1 cellular context compared by ENCODE assay signal in the genomic region with DNA sequence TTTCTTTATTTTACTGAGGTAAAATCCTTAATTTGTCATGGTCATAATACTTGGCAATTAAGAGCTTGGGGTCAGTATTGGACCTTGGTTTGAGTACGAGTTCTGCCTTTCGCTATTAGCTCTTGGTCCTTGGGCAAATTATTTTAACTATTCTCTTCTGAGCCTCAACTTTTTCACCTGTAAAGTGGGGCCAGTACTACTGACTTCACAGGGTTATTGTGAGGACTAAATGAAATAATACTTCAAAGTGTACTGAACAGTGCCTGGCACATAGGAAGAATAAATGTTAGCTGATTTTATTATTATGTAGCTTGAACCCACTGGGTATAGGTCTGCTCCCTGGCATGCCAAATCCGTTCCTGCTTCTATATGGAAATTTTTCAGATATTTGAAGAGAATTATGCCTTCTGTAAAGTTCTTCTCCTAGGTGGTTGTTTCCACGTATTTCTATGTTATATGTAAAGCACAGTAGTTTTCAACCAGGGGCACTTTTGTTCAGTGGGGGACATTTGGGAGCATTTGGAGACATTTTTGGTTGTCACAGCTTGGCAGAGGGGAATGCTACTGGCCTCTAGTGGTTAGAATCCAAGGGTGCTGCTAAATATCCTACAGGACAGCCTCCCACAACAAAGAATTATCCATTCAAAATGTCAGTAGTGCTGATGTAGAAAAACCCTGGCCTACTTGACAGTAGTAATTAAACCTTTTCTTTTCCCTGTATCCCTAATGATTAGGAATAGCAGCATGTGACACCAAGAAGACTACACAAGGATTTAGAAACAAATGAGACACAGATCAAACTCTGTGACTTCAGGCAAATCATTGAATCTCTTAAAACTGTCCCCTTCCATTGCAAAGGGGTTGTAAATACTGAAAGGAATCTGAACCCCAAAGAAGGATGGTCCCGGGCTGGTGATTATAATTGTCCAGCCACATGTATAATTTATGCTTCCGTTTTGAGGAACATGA.
A peak's percentile ranks its signal among the peaks of the same experiment; 100 is the strongest.
TF ChIP-seq lines count a peak whose summit lies in the region.

No MANE protein-coding gene starts in this region.

TF ChIP-seq in GM12878, 131 proteins besides CTCF, POLR2A, EP300 and RAD21 (continued from another document and continues in another):
- TF ChIP-seq, protein P1, sequence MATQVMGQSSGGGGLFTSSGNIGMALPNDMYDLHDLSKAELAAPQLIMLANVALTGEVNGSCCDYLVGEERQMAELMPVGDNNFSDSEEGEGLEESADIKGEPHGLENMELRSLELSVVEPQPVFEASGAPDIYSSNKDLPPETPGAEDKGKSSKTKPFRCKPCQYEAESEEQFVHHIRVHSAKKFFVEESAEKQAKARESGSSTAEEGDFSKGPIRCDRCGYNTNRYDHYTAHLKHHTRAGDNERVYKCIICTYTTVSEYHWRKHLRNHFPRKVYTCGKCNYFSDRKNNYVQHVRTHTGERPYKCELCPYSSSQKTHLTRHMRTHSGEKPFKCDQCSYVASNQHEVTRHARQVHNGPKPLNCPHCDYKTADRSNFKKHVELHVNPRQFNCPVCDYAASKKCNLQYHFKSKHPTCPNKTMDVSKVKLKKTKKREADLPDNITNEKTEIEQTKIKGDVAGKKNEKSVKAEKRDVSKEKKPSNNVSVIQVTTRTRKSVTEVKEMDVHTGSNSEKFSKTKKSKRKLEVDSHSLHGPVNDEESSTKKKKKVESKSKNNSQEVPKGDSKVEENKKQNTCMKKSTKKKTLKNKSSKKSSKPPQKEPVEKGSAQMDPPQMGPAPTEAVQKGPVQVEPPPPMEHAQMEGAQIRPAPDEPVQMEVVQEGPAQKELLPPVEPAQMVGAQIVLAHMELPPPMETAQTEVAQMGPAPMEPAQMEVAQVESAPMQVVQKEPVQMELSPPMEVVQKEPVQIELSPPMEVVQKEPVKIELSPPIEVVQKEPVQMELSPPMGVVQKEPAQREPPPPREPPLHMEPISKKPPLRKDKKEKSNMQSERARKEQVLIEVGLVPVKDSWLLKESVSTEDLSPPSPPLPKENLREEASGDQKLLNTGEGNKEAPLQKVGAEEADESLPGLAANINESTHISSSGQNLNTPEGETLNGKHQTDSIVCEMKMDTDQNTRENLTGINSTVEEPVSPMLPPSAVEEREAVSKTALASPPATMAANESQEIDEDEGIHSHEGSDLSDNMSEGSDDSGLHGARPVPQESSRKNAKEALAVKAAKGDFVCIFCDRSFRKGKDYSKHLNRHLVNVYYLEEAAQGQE (IDR thresholded peaks at IDR 0.05; ENCODE audit: low read depth, low read length), result no peak
- TF ChIP-seq, protein P2, sequence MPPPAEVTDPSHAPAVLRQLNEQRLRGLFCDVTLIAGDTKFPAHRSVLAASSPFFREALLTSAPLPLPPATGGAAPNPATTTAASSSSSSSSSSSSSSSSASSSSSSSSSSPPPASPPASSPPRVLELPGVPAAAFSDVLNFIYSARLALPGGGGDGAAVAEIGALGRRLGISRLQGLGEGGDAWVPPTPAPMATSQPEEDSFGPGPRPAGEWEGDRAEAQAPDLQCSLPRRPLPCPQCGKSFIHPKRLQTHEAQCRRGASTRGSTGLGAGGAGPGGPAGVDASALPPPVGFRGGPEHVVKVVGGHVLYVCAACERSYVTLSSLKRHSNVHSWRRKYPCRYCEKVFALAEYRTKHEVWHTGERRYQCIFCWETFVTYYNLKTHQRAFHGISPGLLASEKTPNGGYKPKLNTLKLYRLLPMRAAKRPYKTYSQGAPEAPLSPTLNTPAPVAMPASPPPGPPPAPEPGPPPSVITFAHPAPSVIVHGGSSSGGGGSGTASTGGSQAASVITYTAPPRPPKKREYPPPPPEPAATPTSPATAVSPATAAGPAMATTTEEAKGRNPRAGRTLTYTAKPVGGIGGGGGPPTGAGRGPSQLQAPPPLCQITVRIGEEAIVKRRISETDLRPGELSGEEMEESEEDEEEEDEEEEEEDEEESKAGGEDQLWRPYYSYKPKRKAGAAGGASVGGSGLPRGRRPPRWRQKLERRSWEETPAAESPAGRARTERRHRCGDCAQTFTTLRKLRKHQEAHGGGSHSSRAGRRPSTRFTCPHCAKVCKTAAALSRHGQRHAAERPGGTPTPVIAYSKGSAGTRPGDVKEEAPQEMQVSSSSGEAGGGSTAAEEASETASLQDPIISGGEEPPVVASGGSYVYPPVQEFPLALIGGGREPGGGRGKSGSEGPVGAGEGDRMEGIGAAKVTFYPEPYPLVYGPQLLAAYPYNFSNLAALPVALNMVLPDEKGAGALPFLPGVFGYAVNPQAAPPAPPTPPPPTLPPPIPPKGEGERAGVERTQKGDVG (CRISPR knock-in tag; IDR thresholded peaks at IDR 0.05), result no peak
- TF ChIP-seq MYB (IDR thresholded peaks at IDR 0.05; ENCODE audit: borderline replicate concordance, low read depth, low read length), result no peak
- TF ChIP-seq HDAC6 (IDR thresholded peaks at IDR 0.05; ENCODE audit: unreplicated experiment), result no peak
- TF ChIP-seq ESRRA (IDR thresholded peaks at IDR 0.05; ENCODE audit: low read length), result no peak
- TF ChIP-seq, protein P3, sequence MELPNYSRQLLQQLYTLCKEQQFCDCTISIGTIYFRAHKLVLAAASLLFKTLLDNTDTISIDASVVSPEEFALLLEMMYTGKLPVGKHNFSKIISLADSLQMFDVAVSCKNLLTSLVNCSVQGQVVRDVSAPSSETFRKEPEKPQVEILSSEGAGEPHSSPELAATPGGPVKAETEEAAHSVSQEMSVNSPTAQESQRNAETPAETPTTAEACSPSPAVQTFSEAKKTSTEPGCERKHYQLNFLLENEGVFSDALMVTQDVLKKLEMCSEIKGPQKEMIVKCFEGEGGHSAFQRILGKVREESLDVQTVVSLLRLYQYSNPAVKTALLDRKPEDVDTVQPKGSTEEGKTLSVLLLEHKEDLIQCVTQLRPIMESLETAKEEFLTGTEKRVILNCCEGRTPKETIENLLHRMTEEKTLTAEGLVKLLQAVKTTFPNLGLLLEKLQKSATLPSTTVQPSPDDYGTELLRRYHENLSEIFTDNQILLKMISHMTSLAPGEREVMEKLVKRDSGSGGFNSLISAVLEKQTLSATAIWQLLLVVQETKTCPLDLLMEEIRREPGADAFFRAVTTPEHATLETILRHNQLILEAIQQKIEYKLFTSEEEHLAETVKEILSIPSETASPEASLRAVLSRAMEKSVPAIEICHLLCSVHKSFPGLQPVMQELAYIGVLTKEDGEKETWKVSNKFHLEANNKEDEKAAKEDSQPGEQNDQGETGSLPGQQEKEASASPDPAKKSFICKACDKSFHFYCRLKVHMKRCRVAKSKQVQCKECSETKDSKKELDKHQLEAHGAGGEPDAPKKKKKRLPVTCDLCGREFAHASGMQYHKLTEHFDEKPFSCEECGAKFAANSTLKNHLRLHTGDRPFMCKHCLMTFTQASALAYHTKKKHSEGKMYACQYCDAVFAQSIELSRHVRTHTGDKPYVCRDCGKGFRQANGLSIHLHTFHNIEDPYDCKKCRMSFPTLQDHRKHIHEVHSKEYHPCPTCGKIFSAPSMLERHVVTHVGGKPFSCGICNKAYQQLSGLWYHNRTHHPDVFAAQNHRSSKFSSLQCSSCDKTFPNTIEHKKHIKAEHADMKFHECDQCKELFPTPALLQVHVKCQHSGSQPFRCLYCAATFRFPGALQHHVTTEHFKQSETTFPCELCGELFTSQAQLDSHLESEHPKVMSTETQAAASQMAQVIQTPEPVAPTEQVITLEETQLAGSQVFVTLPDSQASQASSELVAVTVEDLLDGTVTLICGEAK (IDR thresholded peaks at IDR 0.05; ENCODE audit: borderline replicate concordance), result no peak
- TF ChIP-seq KLF5 (IDR thresholded peaks at IDR 0.05; ENCODE audit: partially characterized antibody), result no peak
- 0 out of 2 replicates have a peak, but pooled peaks have one; percentile 56 for TF ChIP-seq YY1 (IDR thresholded peaks at IDR 0.05; ENCODE audit: low read depth, low read length)
- TF ChIP-seq SMC3 (IDR thresholded peaks at IDR 0.05; ENCODE audit: borderline replicate concordance, low read length), result peak; percentile 42; the same call in 1 of the 2 replicates
- TF ChIP-seq, protein P4, sequence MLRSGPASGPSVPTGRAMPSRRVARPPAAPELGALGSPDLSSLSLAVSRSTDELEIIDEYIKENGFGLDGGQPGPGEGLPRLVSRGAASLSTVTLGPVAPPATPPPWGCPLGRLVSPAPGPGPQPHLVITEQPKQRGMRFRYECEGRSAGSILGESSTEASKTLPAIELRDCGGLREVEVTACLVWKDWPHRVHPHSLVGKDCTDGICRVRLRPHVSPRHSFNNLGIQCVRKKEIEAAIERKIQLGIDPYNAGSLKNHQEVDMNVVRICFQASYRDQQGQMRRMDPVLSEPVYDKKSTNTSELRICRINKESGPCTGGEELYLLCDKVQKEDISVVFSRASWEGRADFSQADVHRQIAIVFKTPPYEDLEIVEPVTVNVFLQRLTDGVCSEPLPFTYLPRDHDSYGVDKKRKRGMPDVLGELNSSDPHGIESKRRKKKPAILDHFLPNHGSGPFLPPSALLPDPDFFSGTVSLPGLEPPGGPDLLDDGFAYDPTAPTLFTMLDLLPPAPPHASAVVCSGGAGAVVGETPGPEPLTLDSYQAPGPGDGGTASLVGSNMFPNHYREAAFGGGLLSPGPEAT (IDR thresholded peaks at IDR 0.05; ENCODE audit: low read depth), result 0 out of 2 replicates have a peak, but pooled peaks have one; percentile 29
- peak; percentile 34 to 45; a peak in 1 of 4 replicates for TF ChIP-seq IKZF2 (IDR thresholded peaks at IDR 0.05)
- TF ChIP-seq, protein P5, sequence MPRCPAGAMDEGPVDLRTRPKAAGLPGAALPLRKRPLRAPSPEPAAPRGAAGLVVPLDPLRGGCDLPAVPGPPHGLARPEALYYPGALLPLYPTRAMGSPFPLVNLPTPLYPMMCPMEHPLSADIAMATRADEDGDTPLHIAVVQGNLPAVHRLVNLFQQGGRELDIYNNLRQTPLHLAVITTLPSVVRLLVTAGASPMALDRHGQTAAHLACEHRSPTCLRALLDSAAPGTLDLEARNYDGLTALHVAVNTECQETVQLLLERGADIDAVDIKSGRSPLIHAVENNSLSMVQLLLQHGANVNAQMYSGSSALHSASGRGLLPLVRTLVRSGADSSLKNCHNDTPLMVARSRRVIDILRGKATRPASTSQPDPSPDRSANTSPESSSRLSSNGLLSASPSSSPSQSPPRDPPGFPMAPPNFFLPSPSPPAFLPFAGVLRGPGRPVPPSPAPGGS (IDR thresholded peaks at IDR 0.05; ENCODE audit: borderline replicate concordance, insufficient read depth, low read depth, low read length, poor library complexity, severe bottlenecking), result no peak
- TF ChIP-seq POLR2AphosphoS5 (IDR thresholded peaks at IDR 0.05; ENCODE audit: low read length), result no peak
- no peak for TF ChIP-seq SUPT20H (IDR thresholded peaks at IDR 0.05; ENCODE audit: borderline replicate concordance, control insufficient read depth, low read depth, low read length)
- TF ChIP-seq TBL1XR1 (IDR thresholded peaks at IDR 0.05; ENCODE audit: low read depth, low read length), result no peak
- no peak for TF ChIP-seq STAT1 (conservative IDR thresholded peaks at IDR 0.05)
- no peak for TF ChIP-seq TCF12 (IDR thresholded peaks at IDR 0.05; ENCODE audit: low read depth, low read length)
- TF ChIP-seq ZNF274 (IDR thresholded peaks at IDR 0.05; ENCODE audit: insufficient read depth, insufficient read length), result no peak
- no peak for TF ChIP-seq NBN (IDR thresholded peaks at IDR 0.05)
- TF ChIP-seq, protein P6, sequence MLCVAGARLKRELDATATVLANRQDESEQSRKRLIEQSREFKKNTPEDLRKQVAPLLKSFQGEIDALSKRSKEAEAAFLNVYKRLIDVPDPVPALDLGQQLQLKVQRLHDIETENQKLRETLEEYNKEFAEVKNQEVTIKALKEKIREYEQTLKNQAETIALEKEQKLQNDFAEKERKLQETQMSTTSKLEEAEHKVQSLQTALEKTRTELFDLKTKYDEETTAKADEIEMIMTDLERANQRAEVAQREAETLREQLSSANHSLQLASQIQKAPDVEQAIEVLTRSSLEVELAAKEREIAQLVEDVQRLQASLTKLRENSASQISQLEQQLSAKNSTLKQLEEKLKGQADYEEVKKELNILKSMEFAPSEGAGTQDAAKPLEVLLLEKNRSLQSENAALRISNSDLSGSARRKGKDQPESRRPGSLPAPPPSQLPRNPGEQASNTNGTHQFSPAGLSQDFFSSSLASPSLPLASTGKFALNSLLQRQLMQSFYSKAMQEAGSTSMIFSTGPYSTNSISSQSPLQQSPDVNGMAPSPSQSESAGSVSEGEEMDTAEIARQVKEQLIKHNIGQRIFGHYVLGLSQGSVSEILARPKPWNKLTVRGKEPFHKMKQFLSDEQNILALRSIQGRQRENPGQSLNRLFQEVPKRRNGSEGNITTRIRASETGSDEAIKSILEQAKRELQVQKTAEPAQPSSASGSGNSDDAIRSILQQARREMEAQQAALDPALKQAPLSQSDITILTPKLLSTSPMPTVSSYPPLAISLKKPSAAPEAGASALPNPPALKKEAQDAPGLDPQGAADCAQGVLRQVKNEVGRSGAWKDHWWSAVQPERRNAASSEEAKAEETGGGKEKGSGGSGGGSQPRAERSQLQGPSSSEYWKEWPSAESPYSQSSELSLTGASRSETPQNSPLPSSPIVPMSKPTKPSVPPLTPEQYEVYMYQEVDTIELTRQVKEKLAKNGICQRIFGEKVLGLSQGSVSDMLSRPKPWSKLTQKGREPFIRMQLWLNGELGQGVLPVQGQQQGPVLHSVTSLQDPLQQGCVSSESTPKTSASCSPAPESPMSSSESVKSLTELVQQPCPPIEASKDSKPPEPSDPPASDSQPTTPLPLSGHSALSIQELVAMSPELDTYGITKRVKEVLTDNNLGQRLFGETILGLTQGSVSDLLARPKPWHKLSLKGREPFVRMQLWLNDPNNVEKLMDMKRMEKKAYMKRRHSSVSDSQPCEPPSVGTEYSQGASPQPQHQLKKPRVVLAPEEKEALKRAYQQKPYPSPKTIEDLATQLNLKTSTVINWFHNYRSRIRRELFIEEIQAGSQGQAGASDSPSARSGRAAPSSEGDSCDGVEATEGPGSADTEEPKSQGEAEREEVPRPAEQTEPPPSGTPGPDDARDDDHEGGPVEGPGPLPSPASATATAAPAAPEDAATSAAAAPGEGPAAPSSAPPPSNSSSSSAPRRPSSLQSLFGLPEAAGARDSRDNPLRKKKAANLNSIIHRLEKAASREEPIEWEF (IDR thresholded peaks at IDR 0.05; ENCODE audit: insufficient replicate concordance, low read depth, low read length), result no peak
- TF ChIP-seq POU2F2 (IDR thresholded peaks at IDR 0.05; ENCODE audit: borderline replicate concordance, low read depth, low read length), result no peak
- no peak for TF ChIP-seq SRF (IDR thresholded peaks at IDR 0.05; ENCODE audit: low read depth in 2 of 2, low read length in 2 of 2)
- TF ChIP-seq, protein P7, sequence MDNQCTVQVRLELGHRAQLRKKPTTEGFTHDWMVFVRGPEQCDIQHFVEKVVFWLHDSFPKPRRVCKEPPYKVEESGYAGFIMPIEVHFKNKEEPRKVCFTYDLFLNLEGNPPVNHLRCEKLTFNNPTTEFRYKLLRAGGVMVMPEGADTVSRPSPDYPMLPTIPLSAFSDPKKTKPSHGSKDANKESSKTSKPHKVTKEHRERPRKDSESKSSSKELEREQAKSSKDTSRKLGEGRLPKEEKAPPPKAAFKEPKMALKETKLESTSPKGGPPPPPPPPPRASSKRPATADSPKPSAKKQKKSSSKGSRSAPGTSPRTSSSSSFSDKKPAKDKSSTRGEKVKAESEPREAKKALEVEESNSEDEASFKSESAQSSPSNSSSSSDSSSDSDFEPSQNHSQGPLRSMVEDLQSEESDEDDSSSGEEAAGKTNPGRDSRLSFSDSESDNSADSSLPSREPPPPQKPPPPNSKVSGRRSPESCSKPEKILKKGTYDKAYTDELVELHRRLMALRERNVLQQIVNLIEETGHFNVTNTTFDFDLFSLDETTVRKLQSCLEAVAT (IDR thresholded peaks at IDR 0.05), result no peak
- 0 out of 2 replicates have a peak, but pooled peaks have one; percentile 26 for TF ChIP-seq CBX5 (IDR thresholded peaks at IDR 0.05; ENCODE audit: low read depth)
- TF ChIP-seq SMAD1 (IDR thresholded peaks at IDR 0.05; ENCODE audit: low read depth, partially characterized antibody), result no peak
- TF ChIP-seq RELA (IDR thresholded peaks at IDR 0.05; ENCODE audit: borderline replicate concordance, partially characterized antibody), result no peak
- no peak for TF ChIP-seq ETV6 (conservative IDR thresholded peaks at IDR 0.05 in 1 of 2, IDR thresholded peaks at IDR 0.05 in 1 of 2; ENCODE audit: borderline replicate concordance in 1 of 2, low read depth in 1 of 2)
- TF ChIP-seq ZZZ3 (IDR thresholded peaks at IDR 0.05; ENCODE audit: control insufficient read depth, insufficient read length, low read depth), result no peak
- TF ChIP-seq MEF2A (IDR thresholded peaks at IDR 0.05; ENCODE audit: insufficient read depth, low read depth, low read length), result no peak
